In genomic region chr1:182781849-182782586, GRCh38 we compare ENCODE assay signal across 8 cellular contexts. TPM values are rescaled to one million over a fixed set of nuclear protein-coding genes. Genes with fewer than 3 reads are reported as not detected.
DNase-seq lines count a peak whose midpoint lies in the region; ATAC-seq and TF ChIP-seq lines count a peak whose summit lies in the region.

No MANE protein-coding gene starts in this region.

- H3K9me3 ChIP-seq in Peyer's patch (no peaks in the 10 kb centered on the region), thyroid gland (no peaks in the 10 kb centered on the region)

- H3K27me3 Mint-ChIP-seq in activated T-cell treated with anti-CD3 and anti-CD28 coated beads, Interleukin-2, amount 50 U/mL, for 4 hours (ENCODE audit: low read depth): peaks cover 3% of the 10 kb centered on the region

- ATAC-seq in GM19463 (IDR thresholded peaks at IDR 0.05; ENCODE audit: unreplicated experiment): peak; percentile 68
- peak; percentile 77 to 84 for ATAC-seq in activated T-cell treated with anti-CD3 and anti-CD28 coated beads, Interleukin-2, amount 50 U/mL, for 4 hours

- H3K27me3 ChIP-seq in Peyer's patch (no peaks in the 10 kb centered on the region), thyroid gland (no peaks in the 10 kb centered on the region)

- H3K36me3 ChIP-seq in Peyer's patch: no peaks in the 10 kb centered on the region
- no peaks in the 10 kb centered on the region for H3K36me3 ChIP-seq in thyroid gland

- DNase-seq in Peyer's patch: peak; percentile 68 to 87 (median 75)
- DNase-seq in activated T-cell treated with anti-CD3 and anti-CD28 coated beads, Interleukin-2, amount 50 U/mL, for 4 hours: peak; percentile 61
- peak; percentile 67 for DNase-seq in fibroblast of peridontal ligament (ENCODE audit: extremely low read depth)
- peak; percentile 40 for DNase-seq in occipital lobe (lab: John Stamatoyannopoulos, UW)
- DNase-seq in thyroid gland: peak; percentile 85 to 88

- H3K4me1 Mint-ChIP-seq in activated T-cell treated with anti-CD3 and anti-CD28 coated beads, Interleukin-2, amount 50 U/mL, for 4 hours (ENCODE audit: low read depth): peaks cover 5% of the 10 kb centered on the region

- no peak overlapping the region for H3K27ac ChIP-seq in C4-2B
- H3K27ac ChIP-seq in Peyer's patch: no peak overlapping the region
- peak overlapping the region in 1 of 3 donors; percentile 3 for H3K27ac ChIP-seq in thyroid gland

- H3K4me3 Mint-ChIP-seq in activated T-cell treated with anti-CD3 and anti-CD28 coated beads, Interleukin-2, amount 50 U/mL, for 4 hours: no peak overlapping the region

- H3K4me3 ChIP-seq in Peyer's patch: no peak overlapping the region
- H3K4me3 ChIP-seq in thyroid gland (replicated peaks in 1 of 3): no peak overlapping the region

- H3K9me3 Mint-ChIP-seq in activated T-cell treated with anti-CD3 and anti-CD28 coated beads, Interleukin-2, amount 50 U/mL, for 4 hours: no peaks in the 10 kb centered on the region

- no peak for TF ChIP-seq POLR2A in Peyer's patch (IDR thresholded peaks at IDR 0.05)
- TF ChIP-seq POLR2A in thyroid gland (IDR thresholded peaks at IDR 0.05): no peak

- no peaks in the 10 kb centered on the region for H3K4me1 ChIP-seq in Peyer's patch
- peaks cover 3 to 10% of the 10 kb centered on the region in 2 donors for H3K4me1 ChIP-seq in thyroid gland

- H3K36me3 Mint-ChIP-seq in activated T-cell treated with anti-CD3 and anti-CD28 coated beads, Interleukin-2, amount 50 U/mL, for 4 hours (ENCODE audit: insufficient read depth): no peaks in the 10 kb centered on the region

- 51 to 57% methylated on average over 6 of the region's 6 CpGs for WGBS in thyroid gland, 2 donors

- TF ChIP-seq CTCF in C4-2B (conservative IDR thresholded peaks at IDR 0.05) (peak; percentile 85), LNCAP (IDR thresholded peaks at IDR 0.05) (peak; percentile 90), Peyer's patch (IDR thresholded peaks at IDR 0.05) (peak; percentile 54 to 71 (median 62)), thyroid gland (IDR thresholded peaks at IDR 0.05) (peak; percentile 66 to 87 (median 82))

- intact Hi-C loops in thyroid gland (cut with DNase I): loop anchor here (2.0 to 10.0 kb wide), 3 partner anchors 107 to 697 kb away; no protein-coding TSS in a partner anchor

RNA-seq across cellular contexts. Expression of gene NPL, which starts 7.6 kb away (rescaled TPM):
- total RNA-seq in Peyer's patch: 10 to 100 TPM in 2 of 4 donors, 1 to 10 TPM in 2; 2.3 to 10.7 (median 7.4) TPM
- total RNA-seq in activated T-cell treated with anti-CD3 and anti-CD28 coated beads, Interleukin-2, amount 50 U/mL, for 4 hours: 10 to 100 TPM in 2 of 3 donors, 1 to 10 TPM in 1; 5.2 to 11.0 (median 10.4) TPM
- total RNA-seq in occipital lobe: 38.4 TPM
- 10 to 100 TPM in 1 of 4 donors, 1 to 10 TPM in 3; 4.2 to 13.2 (median 8.0) TPM for total RNA-seq in thyroid gland

RNA-seq across cellular contexts. Expression of gene DHX9, which starts 57.1 kb away (rescaled TPM):
- total RNA-seq in Peyer's patch: 100 to 1,000 TPM in 1 of 4 donors, 10 to 100 TPM in 3; 35.7 to 116 (median 63.5) TPM
- total RNA-seq in activated T-cell treated with anti-CD3 and anti-CD28 coated beads, Interleukin-2, amount 50 U/mL, for 4 hours: 100 to 1,000 TPM; 375 to 402 (median 394) TPM
- total RNA-seq in occipital lobe: 258 TPM
- total RNA-seq in thyroid gland: 100 to 1,000 TPM; 103 to 172 (median 144) TPM
